ENCODE assay signal across 29 cellular contexts in the genomic region with DNA sequence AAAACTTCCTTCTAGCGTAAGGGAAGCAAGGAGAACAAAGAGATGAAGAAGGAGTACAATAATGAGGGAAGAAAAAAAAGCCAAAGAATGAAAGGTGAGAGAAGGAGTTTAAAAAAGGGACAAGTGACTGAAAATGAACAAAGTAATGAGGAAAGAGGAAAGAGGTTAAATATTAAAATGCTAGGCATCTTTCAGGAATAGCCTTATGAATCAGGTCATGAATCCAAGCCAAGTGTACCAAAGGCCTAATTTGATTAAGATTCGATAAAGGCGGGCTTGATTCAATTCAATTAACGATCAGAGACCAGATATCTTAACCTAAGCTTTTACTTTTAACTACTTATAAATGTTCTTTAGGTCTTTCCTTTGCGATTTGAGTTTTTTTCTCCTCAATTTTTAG.
"Had no signal": no experiment of that assay in that cellular context is flagged by ENCODE, and none has a peak within 500 bp of the region (broad histone marks: within the 10 kb centered on the region; RNA-seq: fewer than 3 reads in every experiment).

No MANE protein-coding gene starts in this region.

- H3K4me1 Mint-ChIP-seq: natural killer cell; nephron; stimulated activated memory B cell treated with anti-CD40 and anti-IgM and Interleukin-4, amounts not matched to agents 10 μg/mL and 1 μg/mL and 100 μg/mL, for 72 hours; stimulated activated naive CD8-positive, alpha-beta T cell treated with anti-CD3 and anti-CD28 coated beads, Interleukin-15, amount 100 ng/mL, for 72 hours had no signal

- H3K9me3 Mint-ChIP-seq: naive thymus-derived CD4-positive, alpha-beta T cell; natural killer cell; nephron; stimulated activated memory B cell treated with anti-CD40 and anti-IgM and Interleukin-4, amounts not matched to agents 10 μg/mL and 1 μg/mL and 100 μg/mL, for 72 hours; stimulated activated naive CD8-positive, alpha-beta T cell treated with anti-CD3 and anti-CD28 coated beads, Interleukin-15, amount 100 ng/mL, for 72 hours; type B pancreatic cell had no signal

- ATAC-seq: naive thymus-derived CD4-positive, alpha-beta T cell; natural killer cell; pancreas; right cardiac atrium; sciatic nerve; stimulated activated memory B cell treated with anti-CD40 and anti-IgM and Interleukin-4, amounts not matched to agents 10 μg/mL and 1 μg/mL and 100 μg/mL, for 72 hours; stimulated activated naive CD8-positive, alpha-beta T cell treated with anti-CD3 and anti-CD28 coated beads, Interleukin-15, amount 100 ng/mL, for 72 hours; stimulated activated naive CD8-positive, alpha-beta T cell treated with anti-CD3 and anti-CD28 coated beads, Interleukin-15, Interleukin-2, amounts not matched to agents 100 U/mL and 50 U/mL, for 24 hours; upper lobe of right lung had no signal

- H3K4me3 Mint-ChIP-seq: naive thymus-derived CD4-positive, alpha-beta T cell; natural killer cell; nephron; stimulated activated memory B cell treated with anti-CD40 and anti-IgM and Interleukin-4, amounts not matched to agents 10 μg/mL and 1 μg/mL and 100 μg/mL, for 72 hours; stimulated activated naive CD8-positive, alpha-beta T cell treated with anti-CD3 and anti-CD28 coated beads, Interleukin-15, amount 100 ng/mL, for 72 hours; type B pancreatic cell had no signal

- H3K27ac Mint-ChIP-seq: natural killer cell; nephron; stimulated activated memory B cell treated with anti-CD40 and anti-IgM and Interleukin-4, amounts not matched to agents 10 μg/mL and 1 μg/mL and 100 μg/mL, for 72 hours; stimulated activated naive CD8-positive, alpha-beta T cell treated with anti-CD3 and anti-CD28 coated beads, Interleukin-15, amount 100 ng/mL, for 72 hours; type B pancreatic cell had no signal

- H3K36me3 Mint-ChIP-seq: stimulated activated memory B cell treated with anti-CD40 and anti-IgM and Interleukin-4, amounts not matched to agents 10 μg/mL and 1 μg/mL and 100 μg/mL, for 72 hours had no signal

- FAIRE-seq: pancreas had no signal

- H3K36me3 ChIP-seq: pancreas, transverse colon, uterus had no signal

- H3K4me3 ChIP-seq: pancreas, psoas muscle, skin epidermis, smooth muscle cell, spleen, suprapubic skin, testis, tibial artery, transverse colon, upper lobe of right lung, uterus had no signal

- H3K9me3 ChIP-seq: neutrophil, pancreas, psoas muscle, spleen, suprapubic skin, testis, tibial artery, transverse colon, upper lobe of right lung, uterus had no signal

- H3K4me2 ChIP-seq: smooth muscle cell had no signal

- H3K27me3 ChIP-seq: neutrophil, pancreas, suprapubic skin, testis, tibial artery, transverse colon, upper lobe of right lung, uterus had no signal

- H3K4me1 ChIP-seq: pancreas, psoas muscle, tibial artery, uterus had no signal

- H3K27me3 Mint-ChIP-seq: naive thymus-derived CD4-positive, alpha-beta T cell; stimulated activated naive CD8-positive, alpha-beta T cell treated with anti-CD3 and anti-CD28 coated beads, Interleukin-15, amount 100 ng/mL, for 72 hours; type B pancreatic cell had no signal

- H3K27ac ChIP-seq: pancreas, psoas muscle, skin epidermis, spleen, testis, tibial artery, transverse colon, upper lobe of right lung, uterus had no signal

- DNase-seq: naive thymus-derived CD4-positive, alpha-beta T cell; natural killer cell; nucleus accumbens; pancreas; psoas muscle; right cardiac atrium; spleen; stimulated activated CD4-positive, alpha-beta T cell treated with anti-CD3 and anti-CD28 coated beads, Interleukin-12 subunit alpha, Interleukin-12 subunit beta, amount 100 ng/mL, for 4 hours; stimulated activated CD4-positive, alpha-beta T cell treated with anti-CD3 and anti-CD28 coated beads, Interleukin-1b, Interleukin-23, amount 100 ng/mL, for 48 hours; stimulated activated CD4-positive, alpha-beta T cell treated with anti-CD3 and anti-CD28 coated beads, Interleukin-4, amount 100 ng/mL, for 1 hour; stimulated activated CD4-positive, alpha-beta T cell treated with anti-CD3 and anti-CD28 coated beads, Interleukin-4, amount 100 ng/mL, for 4 hours; stimulated activated CD8-positive, alpha-beta memory T cell treated with anti-CD3 and anti-CD28 coated beads, Interleukin-4, amount 100 ng/mL, for 48 hours; stimulated activated naive CD4-positive, alpha-beta T cell; stimulated activated naive CD8-positive, alpha-beta T cell treated with anti-CD3 and anti-CD28 coated beads, Interleukin-15, amount 100 ng/mL, for 72 hours; stimulated activated naive CD8-positive, alpha-beta T cell treated with anti-CD3 and anti-CD28 coated beads, Interleukin-15, Interleukin-2, amounts not matched to agents 100 U/mL and 50 U/mL, for 24 hours; substantia nigra; testis; tibial artery; transverse colon; upper lobe of right lung; uterus had no signal
